2 cellular contexts compared by ENCODE assay signal in genomic region chr18:46772396-46772795, GRCh38.
TF ChIP-seq lines count a peak whose summit lies in the region.

No MANE protein-coding gene starts in this region.

TF ChIP-seq in HepG2, 621 proteins besides CTCF, POLR2A, EP300 and RAD21 (continued from another document):
- TF ChIP-seq DRAP1 (CRISPR knock-in tag; IDR thresholded peaks at IDR 0.05) (no peak), KLF9 (CRISPR knock-in tag; IDR thresholded peaks at IDR 0.05; ENCODE audit: low read depth) (no peak), NFE2L1 (CRISPR knock-in tag; IDR thresholded peaks at IDR 0.05; ENCODE audit: borderline replicate concordance) (no peak), SKI (IDR thresholded peaks at IDR 0.05; ENCODE audit: partially characterized antibody) (no peak), NCOA1 (CRISPR knock-in tag; IDR thresholded peaks at IDR 0.05) (no peak), LRRFIP1 (CRISPR knock-in tag; conservative IDR thresholded peaks at IDR 0.05) (no peak), TBL1XR1 (IDR thresholded peaks at IDR 0.05; ENCODE audit: borderline replicate concordance, low read length, partially characterized antibody) (no peak), HNRNPLL (IDR thresholded peaks at IDR 0.05; ENCODE audit: low read depth, low read length, poor library complexity, severe bottlenecking) (no peak), ZNF160 (CRISPR knock-in tag; IDR thresholded peaks at IDR 0.05) (no peak), MEIS2 (CRISPR knock-in tag; IDR thresholded peaks at IDR 0.05) (no peak), ZMYM4 (CRISPR knock-in tag; IDR thresholded peaks at IDR 0.05) (no peak), ZNF703 (CRISPR knock-in tag; IDR thresholded peaks at IDR 0.05; ENCODE audit: borderline replicate concordance) (no peak)
TF ChIP-seq in HepG2: peak in this region for 0.

TF ChIP-seq in WTC11, 78 proteins besides CTCF, POLR2A, EP300 and RAD21 (continued from another document):
- TF ChIP-seq MYBL2 (CRISPR knock-in tag; IDR thresholded peaks at IDR 0.05), result no peak
- no peak for TF ChIP-seq ZNF317 (CRISPR knock-in tag; IDR thresholded peaks at IDR 0.05; ENCODE audit: borderline replicate concordance, low read depth)
- no peak for TF ChIP-seq ZNF425 (CRISPR knock-in tag; conservative IDR thresholded peaks at IDR 0.05)
- TF ChIP-seq PREB (CRISPR knock-in tag; IDR thresholded peaks at IDR 0.05; ENCODE audit: borderline replicate concordance), result no peak
- TF ChIP-seq ATF1 (CRISPR knock-in tag; IDR thresholded peaks at IDR 0.05), result no peak
- no peak for TF ChIP-seq ZNF138 (CRISPR knock-in tag; conservative IDR thresholded peaks at IDR 0.05)
- no peak for TF ChIP-seq NFE2L1 (CRISPR knock-in tag; IDR thresholded peaks at IDR 0.05)
- no peak for TF ChIP-seq ATF3 (CRISPR knock-in tag; conservative IDR thresholded peaks at IDR 0.05)
- TF ChIP-seq NR3C1 (CRISPR knock-in tag; conservative IDR thresholded peaks at IDR 0.05; ENCODE audit: low read depth), result no peak
- TF ChIP-seq SOX15 (CRISPR knock-in tag; IDR thresholded peaks at IDR 0.05), result no peak
- no peak for TF ChIP-seq PRDM15 (CRISPR knock-in tag; IDR thresholded peaks at IDR 0.05)
- no peak for TF ChIP-seq JUN (CRISPR knock-in tag; IDR thresholded peaks at IDR 0.05)
- TF ChIP-seq ZNF263 (CRISPR knock-in tag; IDR thresholded peaks at IDR 0.05; ENCODE audit: low read depth), result no peak
- TF ChIP-seq NR1H2 (CRISPR knock-in tag; IDR thresholded peaks at IDR 0.05), result no peak
- TF ChIP-seq NFATC4 (CRISPR knock-in tag; IDR thresholded peaks at IDR 0.05), result no peak
- no peak for TF ChIP-seq RELA (CRISPR knock-in tag; IDR thresholded peaks at IDR 0.05; ENCODE audit: borderline replicate concordance)
